In genomic region chr20:62066339-62066982, GRCh38 we compare ENCODE assay signal across 1 cellular context.
TF ChIP-seq lines count a peak whose summit lies in the region.

No MANE protein-coding gene starts in this region.

TF ChIP-seq in K562, 482 proteins besides CTCF, POLR2A, EP300 and RAD21 (continued from another document):
- TF ChIP-seq, protein P1, sequence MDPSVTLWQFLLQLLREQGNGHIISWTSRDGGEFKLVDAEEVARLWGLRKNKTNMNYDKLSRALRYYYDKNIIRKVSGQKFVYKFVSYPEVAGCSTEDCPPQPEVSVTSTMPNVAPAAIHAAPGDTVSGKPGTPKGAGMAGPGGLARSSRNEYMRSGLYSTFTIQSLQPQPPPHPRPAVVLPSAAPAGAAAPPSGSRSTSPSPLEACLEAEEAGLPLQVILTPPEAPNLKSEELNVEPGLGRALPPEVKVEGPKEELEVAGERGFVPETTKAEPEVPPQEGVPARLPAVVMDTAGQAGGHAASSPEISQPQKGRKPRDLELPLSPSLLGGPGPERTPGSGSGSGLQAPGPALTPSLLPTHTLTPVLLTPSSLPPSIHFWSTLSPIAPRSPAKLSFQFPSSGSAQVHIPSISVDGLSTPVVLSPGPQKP (CRISPR knock-in tag; IDR thresholded peaks at IDR 0.05) = no peak
- TF ChIP-seq ZNF639 (CRISPR knock-in tag; conservative IDR thresholded peaks at IDR 0.05 in 1 of 2, IDR thresholded peaks at IDR 0.05 in 1 of 2) (0 out of 4 replicates have a peak, but pooled peaks of 1 of the 2 experiments have one; percentile 35), NELFE (IDR thresholded peaks at IDR 0.05; ENCODE audit: insufficient read depth, insufficient read length) (no peak), PURB (CRISPR knock-in tag; IDR thresholded peaks at IDR 0.05; ENCODE audit: low read depth) (no peak), MTF1 (CRISPR knock-in tag; IDR thresholded peaks at IDR 0.05; ENCODE audit: borderline replicate concordance) (no peak), HMG20B (CRISPR knock-in tag; IDR thresholded peaks at IDR 0.05) (no peak), CTBP1 (IDR thresholded peaks at IDR 0.05; ENCODE audit: borderline replicate concordance) (peak; percentile 32; the same call in 1 of the 2 replicates), PML (IDR thresholded peaks at IDR 0.05; ENCODE audit: low read length) (0 out of 2 replicates have a peak, but pooled peaks have one; percentile 36), ARID4B (CRISPR knock-in tag; IDR thresholded peaks at IDR 0.05) (no peak), ZNF24 (IDR thresholded peaks at IDR 0.05) (no peak), PREB (CRISPR knock-in tag; IDR thresholded peaks at IDR 0.05) (0 out of 2 replicates have a peak, but pooled peaks have one; percentile 64), TFAP4 (CRISPR knock-in tag; IDR thresholded peaks at IDR 0.05; ENCODE audit: borderline replicate concordance) (no peak), ZFX (CRISPR knock-in tag; IDR thresholded peaks at IDR 0.05) (peak; percentile 54), SAP30 (IDR thresholded peaks at IDR 0.05; ENCODE audit: borderline replicate concordance, insufficient read depth, low read depth, low read length, poor library complexity, severe bottlenecking) (no peak), PHTF2 (CRISPR knock-in tag; IDR thresholded peaks at IDR 0.05) (no peak), GTF2A2 (tag; IDR thresholded peaks at IDR 0.05) (peak; percentile 1; the same call in 1 of the 2 replicates), FOXP4 (CRISPR knock-in tag; IDR thresholded peaks at IDR 0.05; ENCODE audit: borderline replicate concordance) (no peak), E2F4 (CRISPR knock-in tag; IDR thresholded peaks at IDR 0.05; ENCODE audit: low read depth) (no peak), ETV6 (IDR thresholded peaks at IDR 0.05; ENCODE audit: borderline replicate concordance in 1 of 2, low read depth in 2 of 2, low read length in 1 of 2) (no peak), ETV6 (CRISPR knock-in tag; IDR thresholded peaks at IDR 0.05; ENCODE audit: borderline replicate concordance) (no peak), NONO (IDR thresholded peaks at IDR 0.05; ENCODE audit: low read depth in 2 of 2, low read length in 1 of 2) (peak in 1 of 2 experiments; percentile 98; a peak in 2 of 4 replicates), ZNF253 (CRISPR knock-in tag; conservative IDR thresholded peaks at IDR 0.05) (no peak), HNRNPH1 (optimal IDR thresholded peaks at IDR 0.05; ENCODE audit: low read depth, low read length) (no peak), TRIM28 (IDR thresholded peaks at IDR 0.05) (no peak), IFI16 (CRISPR knock-in tag; IDR thresholded peaks at IDR 0.05) (no peak), SETDB1 (IDR thresholded peaks at IDR 0.05; ENCODE audit: low read length) (no peak), MAZ (CRISPR knock-in tag; conservative IDR thresholded peaks at IDR 0.05 in 1 of 2, IDR thresholded peaks at IDR 0.05 in 1 of 2) (0 out of 4 replicates have a peak, but pooled peaks of 1 of the 2 experiments have one; percentile 20)
- TF ChIP-seq, protein P2, sequence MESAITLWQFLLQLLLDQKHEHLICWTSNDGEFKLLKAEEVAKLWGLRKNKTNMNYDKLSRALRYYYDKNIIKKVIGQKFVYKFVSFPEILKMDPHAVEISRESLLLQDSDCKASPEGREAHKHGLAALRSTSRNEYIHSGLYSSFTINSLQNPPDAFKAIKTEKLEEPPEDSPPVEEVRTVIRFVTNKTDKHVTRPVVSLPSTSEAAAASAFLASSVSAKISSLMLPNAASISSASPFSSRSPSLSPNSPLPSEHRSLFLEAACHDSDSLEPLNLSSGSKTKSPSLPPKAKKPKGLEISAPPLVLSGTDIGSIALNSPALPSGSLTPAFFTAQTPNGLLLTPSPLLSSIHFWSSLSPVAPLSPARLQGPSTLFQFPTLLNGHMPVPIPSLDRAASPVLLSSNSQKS (CRISPR knock-in tag; IDR thresholded peaks at IDR 0.05) = no peak
